19 cellular contexts compared by ENCODE assay signal in the genomic region with DNA sequence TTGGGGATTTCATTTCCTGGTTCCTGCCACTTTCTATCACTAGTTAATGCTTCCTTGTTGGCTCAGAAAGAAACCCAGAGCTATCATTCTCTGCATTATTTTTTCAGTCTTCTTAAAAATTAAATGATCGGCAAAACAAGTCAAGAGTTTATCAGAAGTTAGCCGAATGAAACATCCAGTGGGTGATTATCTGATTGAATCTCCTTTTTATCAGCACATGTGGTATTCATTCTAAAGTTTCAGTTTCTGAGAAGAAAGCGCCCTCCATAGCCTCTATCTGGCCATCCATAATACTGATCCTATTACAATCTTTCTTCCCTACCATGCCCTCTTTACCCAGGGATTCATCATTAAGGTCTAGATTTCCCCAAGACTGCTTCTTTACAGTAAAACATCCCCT.
DNase-seq lines count a peak whose midpoint lies in the region; TF ChIP-seq lines count a peak whose summit lies in the region.
"Had no signal": no experiment of that assay in that cellular context is flagged by ENCODE, and none has a peak within 500 bp of the region (broad histone marks: within the 10 kb centered on the region; RNA-seq: fewer than 3 reads in every experiment).

No MANE protein-coding gene starts in this region.

- no peak overlapping the region for H3K9ac ChIP-seq in colonic mucosa (ENCODE audit: low read depth in 2 of 2, low read length in 2 of 2)
- H3K9ac ChIP-seq in smooth muscle cell (ENCODE audit: low read depth): no peak overlapping the region

- TF ChIP-seq CTCF in GM12865 (IDR thresholded peaks at IDR 0.05; ENCODE audit: insufficient read depth, low read depth, low read length, missing control alignments) (no peak), colonic mucosa (IDR thresholded peaks at IDR 0.05) (no peak), smooth muscle cell (IDR thresholded peaks at IDR 0.05; ENCODE audit: borderline replicate concordance, insufficient read depth, poor library complexity, severe bottlenecking) (no peak)

- H3K4me3 ChIP-seq in GM12865 (ENCODE audit: low read depth, low read length) (peak overlapping the region; percentile 30), colonic mucosa (no peak overlapping the region), smooth muscle cell (no peak overlapping the region)
- H3K4me3 ChIP-seq: GM23338, heart left ventricle, thoracic aorta had no signal

- intact Hi-C loops in colonic mucosa (cut with DNase I) (no loop called here), head of caudate nucleus (cut with DNase I) (no loop called here)

- no peaks in the 10 kb centered on the region for H3K27me3 ChIP-seq in colonic mucosa
- peaks cover 4% of the 10 kb centered on the region for H3K27me3 ChIP-seq in smooth muscle cell (ENCODE audit: low read depth)
- H3K27me3 ChIP-seq: heart left ventricle had no signal

- H3K9me3 ChIP-seq in colonic mucosa (no peaks in the 10 kb centered on the region), smooth muscle cell (replicated peaks; ENCODE audit: low read depth) (no peaks in the 10 kb centered on the region)
- H3K9me3 ChIP-seq: heart left ventricle, thoracic aorta had no signal

- DNase-seq in GM12865 (ENCODE audit: low read depth): no peak
- peak; percentile 31 for DNase-seq in OCI-M1 (lab: John Stamatoyannopoulos, UW)
- DNase-seq in colonic mucosa: no peak
- DNase-seq in smooth muscle cell (lab: John Stamatoyannopoulos, UW; ENCODE audit: unreplicated experiment): no peak
- DNase-seq in islet precursor cell: no peak
- DNase-seq in kidney glomerular epithelial cell (lab: John Stamatoyannopoulos, UW): no peak
- no peak for DNase-seq in head of caudate nucleus
- DNase-seq: activated gamma-delta T cell; heart left ventricle; left cardiac atrium; NCI-H1105; NCI-H2029 treated with DMSO at 0.1 percent for 48 hours; NCI-H748 treated with DMSO at 0.1 percent for 48 hours; posterior cingulate gyrus; Right ventricle myocardium superior; stimulated activated naive CD4-positive, alpha-beta T cell; T-helper 9 cell had no signal

- H3K4me1 ChIP-seq in colonic mucosa: no peaks in the 10 kb centered on the region
- H3K4me1 ChIP-seq in smooth muscle cell (ENCODE audit: low read depth): no peaks in the 10 kb centered on the region

- peaks cover 10% of the 10 kb centered on the region for H4K20me1 ChIP-seq in smooth muscle cell (ENCODE audit: low read depth)

- H3K4me2 ChIP-seq in smooth muscle cell: no peak overlapping the region
- H3K4me2 ChIP-seq: GM23338 had no signal

- peaks cover 7% of the 10 kb centered on the region for H3F3A ChIP-seq in smooth muscle cell (ENCODE audit: low read depth)

- no peak overlapping the region for H2AFZ ChIP-seq in smooth muscle cell (ENCODE audit: low read depth)
- H2AFZ ChIP-seq: GM23338 had no signal

- H3K36me3 ChIP-seq in colonic mucosa (no peaks in the 10 kb centered on the region), smooth muscle cell (ENCODE audit: low read depth) (no peaks in the 10 kb centered on the region)
- H3K36me3 ChIP-seq: heart left ventricle, thoracic aorta had no signal

- H3K27ac ChIP-seq in colonic mucosa (peak overlapping the region; percentile 11), smooth muscle cell (ENCODE audit: low read depth) (peak overlapping the region; percentile 46)
- H3K27ac ChIP-seq: thoracic aorta had no signal

- no peaks in the 10 kb centered on the region for H3K79me2 ChIP-seq in smooth muscle cell (ENCODE audit: low read depth)

- WGBS in smooth muscle cell (ENCODE audit: low lambda C conversion rate): 88% methylated on average over 3 of the region's 3 CpGs
